8 cellular contexts compared by ENCODE assay signal in genomic region chr18:10787293-10787901, GRCh38.
DNase-seq lines count a peak whose midpoint lies in the region; ATAC-seq and TF ChIP-seq lines count a peak whose summit lies in the region.

No MANE protein-coding gene starts in this region.

- intact Hi-C loops in right lobe of liver (cut with DNase I) = no loop called here

- H3K27me3 ChIP-seq in BJ (ENCODE audit: control insufficient read depth, insufficient read depth, low read length) (peaks cover 1% of the 10 kb centered on the region; the same call in 1 of the 2 replicates), right lobe of liver (no peaks in the 10 kb centered on the region)

- peak; percentile 96 for ATAC-seq in GM19043 (IDR thresholded peaks at IDR 0.05; ENCODE audit: low read depth, unreplicated experiment)
- ATAC-seq in HG03175 (IDR thresholded peaks at IDR 0.05; ENCODE audit: unreplicated experiment) = peak; percentile 98
- ATAC-seq in activated CD4-positive, CD25-positive, alpha-beta regulatory T cell treated with anti-CD3 and anti-CD28 coated beads, Interleukin-2, amount 50 U/mL, for 24 hours = peak; percentile 77 to 87
- ATAC-seq in right lobe of liver = peak; percentile 93 to 96 (median 95)

- 20% methylated on average over 5 of the region's 5 CpGs for WGBS in right lobe of liver (ENCODE audit: insufficient coverage, low coverage, low lambda C conversion rate, missing lambda C conversion rate)

- no peaks in the 10 kb centered on the region for H3K9me3 ChIP-seq in right lobe of liver

- DNase-seq in BJ (ENCODE audit: low read depth) (no peak), NCI-H345 treated with DMSO at 0.1 percent for 48 hours (lab: John Stamatoyannopoulos, UW; ENCODE audit: unreplicated experiment) (peak; percentile 70), cerebellar cortex (ENCODE audit: low spot score) (peak; percentile 28), right lobe of liver (peak; percentile 81 to 85 (median 83))
- DNase-seq in stimulated activated CD8-positive, alpha-beta memory T cell treated with anti-CD3 and anti-CD28 coated beads, Interleukin-12 subunit alpha, Interleukin-12 subunit beta, amount 100 ng/mL, for 24 hours (ENCODE audit: extremely low read depth) = peak; percentile 67

- H3K4me3 ChIP-seq in BJ (ENCODE audit: low read depth, low read length) (no peak overlapping the region), right lobe of liver (no peak overlapping the region)

- POLR2A ChIA-PET in BJ (lab: Charles Lee) = no interaction called here

- H3K36me3 ChIP-seq in BJ (ENCODE audit: control insufficient read depth, insufficient read depth, low read length) = no peaks in the 10 kb centered on the region
- H3K36me3 ChIP-seq in right lobe of liver = no peaks in the 10 kb centered on the region

- TF ChIP-seq POLR2A in right lobe of liver (IDR thresholded peaks at IDR 0.05) = no peak

- H3K27ac ChIP-seq in right lobe of liver = no peak overlapping the region

- no peaks in the 10 kb centered on the region for H3K4me1 ChIP-seq in right lobe of liver

- TF ChIP-seq CTCF in BJ (IDR thresholded peaks at IDR 0.05; ENCODE audit: insufficient read depth, low read depth, low read length) (peak; percentile 90), right lobe of liver (IDR thresholded peaks at IDR 0.05) (peak; percentile 83 to 96 (median 92))

- CTCF ChIA-PET in BJ (lab: Yijun Ruan, JAX) = interaction anchor here (0.6 to 2.6 kb wide), 11 partner anchors 9 to 761 kb away, joined by 3 to 12 read pairs (median 4); no protein-coding TSS in a partner anchor
